25 cellular contexts compared by ENCODE assay signal in the genomic region with DNA sequence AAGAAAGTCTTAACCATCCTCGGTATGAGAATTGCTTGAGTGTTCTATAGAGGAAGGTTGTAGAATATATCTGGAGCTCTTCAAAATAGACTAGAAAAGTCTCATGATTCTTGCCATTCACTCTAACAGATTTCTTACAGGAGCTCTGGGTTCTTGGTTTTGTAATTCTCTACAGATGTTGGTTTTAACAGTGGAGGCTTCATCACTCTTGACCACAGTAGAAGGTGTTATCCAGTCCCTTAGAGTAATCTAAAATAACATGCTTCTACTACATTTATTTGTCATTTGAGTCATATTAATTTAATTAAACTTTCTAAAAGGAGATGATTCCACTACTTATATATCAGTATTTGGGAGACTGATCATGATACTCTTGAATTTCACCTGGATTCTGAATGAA.
"Had no signal": no experiment of that assay in that cellular context is flagged by ENCODE, and none has a peak within 500 bp of the region (broad histone marks: within the 10 kb centered on the region; RNA-seq: fewer than 3 reads in every experiment).

No MANE protein-coding gene starts in this region.

- H3K4me1 ChIP-seq: colonic mucosa, gastroesophageal sphincter had no signal

- H3K4me3 ChIP-seq: adrenal gland, body of pancreas, colonic mucosa, esophagus squamous epithelium, gastroesophageal sphincter, heart right ventricle had no signal

- H3K27me3 Mint-ChIP-seq: activated CD8-positive, alpha-beta T cell treated with anti-CD3 and anti-CD28 coated beads for 36 hours; activated naive CD4-positive, alpha-beta T cell treated with anti-CD3 and anti-CD28 coated beads, Interleukin-2, amount 50 U/mL, for 24 hours; activated naive CD8-positive, alpha-beta T cell treated with anti-CD3 and anti-CD28 coated beads for 36 hours; activated naive CD8-positive, alpha-beta T cell treated with anti-CD3 and anti-CD28 coated beads, Interleukin-2, amount 50 U/mL, for 24 hours; activated T-helper 17 cell treated with anti-CD3 and anti-CD28 coated beads, Interleukin-2, amount 50 U/mL, for 72 hours had no signal

- H3K9me3 ChIP-seq: adrenal gland, body of pancreas, colonic mucosa, esophagus squamous epithelium, gastroesophageal sphincter had no signal

- H3K27me3 ChIP-seq: adrenal gland, body of pancreas, colonic mucosa, esophagus squamous epithelium, gastroesophageal sphincter, heart right ventricle had no signal

- H3K9me3 Mint-ChIP-seq: activated naive CD4-positive, alpha-beta T cell treated with anti-CD3 and anti-CD28 coated beads for 36 hours; activated naive CD4-positive, alpha-beta T cell treated with anti-CD3 and anti-CD28 coated beads, Interleukin-2, amount 50 U/mL, for 24 hours; activated T-cell treated with anti-CD3 and anti-CD28 coated beads, Interleukin-2, amount 50 U/mL, for 4 hours; activated T-helper 17 cell treated with anti-CD3 and anti-CD28 coated beads, Interleukin-2, amount 50 U/mL, for 72 hours had no signal

- H3K4me3 Mint-ChIP-seq: activated CD8-positive, alpha-beta T cell treated with anti-CD3 and anti-CD28 coated beads for 36 hours; activated naive CD4-positive, alpha-beta T cell treated with anti-CD3 and anti-CD28 coated beads for 36 hours; activated naive CD4-positive, alpha-beta T cell treated with anti-CD3 and anti-CD28 coated beads, Interleukin-2, amount 50 U/mL, for 24 hours; activated naive CD8-positive, alpha-beta T cell treated with anti-CD3 and anti-CD28 coated beads for 36 hours; activated naive CD8-positive, alpha-beta T cell treated with anti-CD3 and anti-CD28 coated beads, Interleukin-2, amount 50 U/mL, for 24 hours; activated T-cell treated with anti-CD3 and anti-CD28 coated beads, Interleukin-2, amount 50 U/mL, for 4 hours; activated T-helper 17 cell treated with anti-CD3 and anti-CD28 coated beads, Interleukin-2, amount 50 U/mL, for 72 hours had no signal

- DNase-seq: activated CD4-positive, alpha-beta T cell treated with anti-CD3 and anti-CD28 coated beads for 48 hours; activated CD4-positive, alpha-beta T cell treated with anti-CD3 and anti-CD28 coated beads, Interleukin-2, amount 50 U/mL, for 1 hour; activated CD4-positive, alpha-beta T cell treated with anti-CD3 and anti-CD28 coated beads, Interleukin-2, amount 50 U/mL, for 48 hours; activated CD8-positive, alpha-beta memory T cell treated with anti-CD3 and anti-CD28 coated beads for 24 hours; activated CD8-positive, alpha-beta T cell treated with anti-CD3 and anti-CD28 coated beads for 36 hours; activated effector memory CD4-positive, alpha-beta T cell treated with anti-CD3 and anti-CD28 coated beads, Interleukin-2, amount 50 U/mL, for 16 hours; activated naive CD4-positive, alpha-beta T cell treated with anti-CD3 and anti-CD28 coated beads for 36 hours; activated naive CD8-positive, alpha-beta T cell treated with anti-CD3 and anti-CD28 coated beads for 36 hours; activated naive CD8-positive, alpha-beta T cell treated with anti-CD3 and anti-CD28 coated beads, Interleukin-2, amount 50 U/mL, for 24 hours; activated T-cell treated with anti-CD3 and anti-CD28 coated beads, Interleukin-2, amount 50 U/mL, for 4 hours; adrenal gland; amygdala; aorta; body of pancreas; caudate nucleus; cerebellar nuclear complex; colonic mucosa; effector CD8-positive, alpha-beta T cell; esophagus squamous epithelium; foreskin melanocyte; heart right ventricle; T-helper 2 cell had no signal

- ATAC-seq: activated CD8-positive, alpha-beta T cell treated with anti-CD3 and anti-CD28 coated beads for 36 hours; activated naive CD8-positive, alpha-beta T cell treated with anti-CD3 and anti-CD28 coated beads, Interleukin-2, amount 50 U/mL, for 24 hours; activated T-cell treated with anti-CD3 and anti-CD28 coated beads, Interleukin-2, amount 50 U/mL, for 4 hours; activated T-helper 17 cell treated with anti-CD3 and anti-CD28 coated beads, Interleukin-2, amount 50 U/mL, for 72 hours; body of pancreas; gastroesophageal sphincter; heart right ventricle had no signal

- H3K27ac Mint-ChIP-seq: activated CD8-positive, alpha-beta T cell treated with anti-CD3 and anti-CD28 coated beads for 36 hours; activated naive CD4-positive, alpha-beta T cell treated with anti-CD3 and anti-CD28 coated beads for 36 hours; activated naive CD4-positive, alpha-beta T cell treated with anti-CD3 and anti-CD28 coated beads, Interleukin-2, amount 50 U/mL, for 24 hours; activated naive CD8-positive, alpha-beta T cell treated with anti-CD3 and anti-CD28 coated beads for 36 hours; activated naive CD8-positive, alpha-beta T cell treated with anti-CD3 and anti-CD28 coated beads, Interleukin-2, amount 50 U/mL, for 24 hours; activated T-helper 17 cell treated with anti-CD3 and anti-CD28 coated beads, Interleukin-2, amount 50 U/mL, for 72 hours had no signal

- H3K36me3 ChIP-seq: colonic mucosa had no signal
